ENCODE assay signal across 8 cellular contexts in the genomic region with DNA sequence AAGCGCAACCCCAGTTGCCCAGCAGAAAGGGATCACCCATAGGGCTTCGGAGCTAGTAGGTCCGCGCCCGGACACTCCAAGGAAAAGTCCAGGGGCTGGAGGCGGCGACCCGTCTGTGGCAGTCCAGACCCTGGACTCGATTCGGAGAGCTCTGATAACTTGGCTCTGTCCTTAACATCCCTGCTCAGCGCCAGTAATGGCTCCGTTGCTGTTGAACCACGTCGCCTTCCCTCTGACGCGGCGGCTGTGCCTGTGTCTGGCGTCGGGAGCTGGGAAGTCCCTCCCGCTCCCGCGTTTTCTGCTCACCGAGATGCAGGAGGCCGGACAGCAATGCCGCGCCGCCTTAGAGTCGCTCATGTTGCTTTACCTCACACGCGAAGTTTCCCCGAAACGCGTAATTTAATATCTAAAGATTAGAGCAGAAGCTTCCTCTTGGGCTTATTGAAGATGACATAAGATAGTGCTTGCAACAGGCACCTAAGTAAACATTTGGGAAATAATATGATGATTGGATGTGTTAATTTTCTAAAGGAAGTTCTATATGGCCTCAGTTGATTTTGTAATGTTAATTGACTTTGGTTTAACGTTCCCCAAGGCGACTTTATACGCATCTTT. TPM values are rescaled to one million over a fixed set of nuclear protein-coding genes. Genes with fewer than 3 reads are reported as not detected.
DNase-seq lines count a peak whose midpoint lies in the region; ATAC-seq and TF ChIP-seq lines count a peak whose summit lies in the region.

No MANE protein-coding gene starts in this region.

- peaks cover 12% of the 10 kb centered on the region for H3K36me3 Mint-ChIP-seq in MCF 10A (ENCODE audit: insufficient read depth, unreplicated experiment)

- peaks cover 33% of the 10 kb centered on the region for H3K27me3 Mint-ChIP-seq in MCF 10A (ENCODE audit: insufficient read depth, unreplicated experiment)

- H3K36me3 ChIP-seq in iPS-15b (ENCODE audit: control insufficient read depth, insufficient read depth, low read length), result no peaks in the 10 kb centered on the region
- peaks cover 0 to under 1% of the 10 kb centered on the region in 2 donors for H3K36me3 ChIP-seq in gastrocnemius medialis

- no peaks in the 10 kb centered on the region for H3K9me3 ChIP-seq in iPS-15b (ENCODE audit: control insufficient read depth, insufficient read depth, low read length)
- no peaks in the 10 kb centered on the region for H3K9me3 ChIP-seq in gastrocnemius medialis

- H3K4me3 Mint-ChIP-seq in MCF 10A (ENCODE audit: unreplicated experiment), result peak overlapping the region; percentile 95

- BruUV-seq in MCF 10A (replicated peaks; lab: Mats Ljungman, UMichigan), result no TSS peak

- H3K4me1 ChIP-seq in iPS-15b (ENCODE audit: control insufficient read depth, insufficient read depth, low read length) (peaks cover 11% of the 10 kb centered on the region), gastrocnemius medialis (peaks cover 8 to 15% of the 10 kb centered on the region in 2 donors)

- peaks cover 6% of the 10 kb centered on the region for H3K4me1 Mint-ChIP-seq in MCF 10A (ENCODE audit: insufficient read depth, unreplicated experiment)

- H3K27ac ChIP-seq in gastrocnemius medialis, result peak overlapping the region; percentile 87 to 99 (median 96)

- peaks cover 13% of the 10 kb centered on the region for H3K27me3 ChIP-seq in iPS-15b (ENCODE audit: control insufficient read depth, insufficient read depth, low read length)
- H3K27me3 ChIP-seq in gastrocnemius medialis, result no peaks in the 10 kb centered on the region

- H3K9me3 Mint-ChIP-seq in MCF 10A (ENCODE audit: unreplicated experiment), result no peaks in the 10 kb centered on the region

- ATAC-seq in GM18498 (IDR thresholded peaks at IDR 0.05; ENCODE audit: unreplicated experiment) (peak; percentile 2), HG02938 (IDR thresholded peaks at IDR 0.05; ENCODE audit: unreplicated experiment) (peak; percentile 19), gastrocnemius medialis (peak; percentile 50 to 51), GM18867 (IDR thresholded peaks at IDR 0.05; ENCODE audit: unreplicated experiment) (no peak)

- DNase-seq in NCI-H1694 (lab: John Stamatoyannopoulos, UW) (peak; percentile 74), T1000 (lab: John Stamatoyannopoulos, UW) (peak; percentile 27), MCF 10A (ENCODE audit: unreplicated experiment) (peak; percentile 76), gastrocnemius medialis (peak; percentile 52 to 75)

- intact Hi-C loops in MCF 10A (cut with micrococcal nuclease) (loop anchor here (5.0 kb wide), 1 partner anchor 60 kb away; no protein-coding TSS in a partner anchor), gastrocnemius medialis (cut with DNase I; ENCODE audit: low total_unique reads) (loop anchor here (1.0 to 5.0 kb wide), 2 partner anchors 59 to 1435 kb away; no protein-coding TSS in a partner anchor)

- no peak for TF ChIP-seq CTCF in MCF 10A (IDR thresholded peaks at IDR 0.05; ENCODE audit: unreplicated experiment)
- TF ChIP-seq CTCF in gastrocnemius medialis (IDR thresholded peaks at IDR 0.05 in 4 of 5, conservative IDR thresholded peaks at IDR 0.05 in 1 of 5), result no peak

- peak overlapping the region; percentile 77 for H3K4me3 ChIP-seq in iPS-15b (ENCODE audit: low read depth, low read length)
- peak overlapping the region; percentile 76 to 96 (median 86) for H3K4me3 ChIP-seq in gastrocnemius medialis

- POLR2A ChIA-PET in MCF 10A (lab: Yijun Ruan, JAX), result interaction anchor here (0.7 to 4.0 kb wide), 11 partner anchors 8 to 1107 kb away, joined by 3 to 33 read pairs (median 4); no protein-coding TSS in a partner anchor

- TF ChIP-seq POLR2A in gastrocnemius medialis (IDR thresholded peaks at IDR 0.05), result no peak

- CTCF ChIA-PET in MCF 10A (lab: Yijun Ruan, JAX), result interaction anchor here (0.7 kb wide), 1 partner anchor 10 kb away, joined by 3 read pairs; no protein-coding TSS in a partner anchor

- H3K9ac ChIP-seq in iPS-15b (ENCODE audit: low read depth, low read length), result peak overlapping the region; percentile 72

- H3K27ac Mint-ChIP-seq in MCF 10A (ENCODE audit: low read depth, unreplicated experiment), result peak overlapping the region; percentile 88

- in situ Hi-C loops in gastrocnemius medialis (cut with MboI; ENCODE audit: low sequenced_read_pairs in 4 of 4), result loop anchor here in 1 of 4 donors (10.0 kb wide), 1 partner anchor 62 kb away; no protein-coding TSS in a partner anchor

RNA-seq across cellular contexts. Expression of a gene that starts 1.3 kb away (rescaled TPM):
- total RNA-seq in MCF 10A (2022) (7.3 and 8.6 TPM in 2 replicates), gastrocnemius medialis (1 to 10 TPM; 5.9 to 9.5 (median 6.6) TPM)
